In genomic region chr16:51365715-51366114, GRCh38 we compare ENCODE assay signal across 6 cellular contexts.
"Had no signal": no experiment of that assay in that cellular context is flagged by ENCODE, and none has a peak within 500 bp of the region (broad histone marks: within the 10 kb centered on the region; RNA-seq: fewer than 3 reads in every experiment).

No MANE protein-coding gene starts in this region.

- H3K4me3 ChIP-seq: GM23248, K562 had no signal

- H3K9me3 Mint-ChIP-seq: H9 had no signal

- H3K27ac Mint-ChIP-seq: H9 had no signal

- ATAC-seq: K562 had no signal

- H3K27ac ChIP-seq: GM23248 had no signal

- H2AFZ ChIP-seq: GM23248 had no signal

- H3K9ac ChIP-seq: GM23248 had no signal

- DNase-seq: GM23248, GOT3, H9, HCEC 1CT, KG1 had no signal

- H3K4me3 Mint-ChIP-seq: H9 had no signal
